Comparison of ENCODE assay signal across 3 cellular contexts in the genomic region with DNA sequence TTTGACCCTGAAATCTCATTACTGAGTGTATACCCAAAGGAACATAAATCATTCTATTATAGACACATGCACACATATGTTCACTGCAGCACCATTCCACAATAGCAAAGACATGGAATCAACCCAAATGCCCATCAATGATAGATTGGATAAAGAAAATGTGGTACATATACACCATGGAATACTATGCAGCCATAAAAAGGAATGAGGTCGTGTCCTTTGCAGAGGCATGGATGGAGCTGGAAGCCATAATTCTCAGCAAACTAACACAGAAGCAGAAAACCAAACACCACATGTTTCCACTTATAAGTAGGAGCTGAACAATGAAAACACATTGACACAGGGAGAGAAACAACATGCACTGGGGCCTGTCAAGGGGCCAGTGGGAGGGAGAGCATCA.
TF ChIP-seq lines count a peak whose summit lies in the region.

No MANE protein-coding gene starts in this region.

TF ChIP-seq in HEK293, 187 proteins besides CTCF, POLR2A, EP300 and RAD21:
- peak; percentile 82 for TF ChIP-seq ZNF146 (tag by site-specific recombination; IDR thresholded peaks at IDR 0.05)

TF ChIP-seq in SK-N-SH treated with all-trans-retinoic acid at 6 μM for 48 hours, 23 proteins besides CTCF, POLR2A, EP300 and RAD21:
- 0 out of 2 replicates have a peak, but pooled peaks have one; percentile 66 for TF ChIP-seq ZNF8 (CRISPR knock-in tag; IDR thresholded peaks at IDR 0.05)

TF ChIP-seq in K562, 482 proteins besides CTCF, POLR2A, EP300 and RAD21:
- peak; percentile 9 for TF ChIP-seq ZNF146 (CRISPR knock-in tag; IDR thresholded peaks at IDR 0.05; ENCODE audit: unreplicated experiment)
